ENCODE assay signal across 1 cellular context in genomic region chr11:85805387-85805786, GRCh38.
TF ChIP-seq lines count a peak whose summit lies in the region.

No MANE protein-coding gene starts in this region.

TF ChIP-seq in SK-N-SH treated with all-trans-retinoic acid at 6 μM for 48 hours, 23 proteins besides CTCF, POLR2A, EP300 and RAD21 (continued from another document):
- no peak for TF ChIP-seq TSHZ2 (CRISPR knock-in tag; IDR thresholded peaks at IDR 0.05)
